ENCODE assay signal across 8 cellular contexts in genomic region chr19:984165-984967, GRCh38. TPM values are rescaled to one million over a fixed set of nuclear protein-coding genes. Genes with fewer than 3 reads are reported as not detected.
A peak's percentile ranks its signal among the peaks of the same experiment; 100 is the strongest.
DNase-seq lines count a peak whose midpoint lies in the region; ATAC-seq and TF ChIP-seq lines count a peak whose summit lies in the region.

Gene WDR18, plus strand, starts transcription at chr19:984345. Its CDS starts 9 bp downstream, at chr19:984354.

- intact Hi-C loops in CD8-positive, alpha-beta T cell (cut with DNase I, micrococcal nuclease): loop anchor here (1.0 to 5.0 kb wide), 6 partner anchors 12 to 256 kb away; partner anchors contain the start of genes RNU6-2 (in 1 of the 2) and TMEM259 (in 1 of the 2)
- intact Hi-C loops in PC-9 (cut with micrococcal nuclease; ENCODE audit: unreplicated experiment) (loop anchor here (10.0 kb wide), 1 partner anchor 130 kb away; the partner anchor contains the start of genes CFD and ELANE), esophagus muscularis mucosa (cut with DNase I) (loop anchor here (5.0 kb wide), 2 partner anchors 122 to 217 kb away; no protein-coding TSS in a partner anchor)

- H3K4me3 Mint-ChIP-seq in CD8-positive, alpha-beta T cell: peak within 1 kb of the TSS; percentile 91
- peak within 1 kb of the TSS; percentile 87 to 98 (median 95) for H3K4me3 Mint-ChIP-seq in IgD-negative memory B cell

- no peaks in the 10 kb centered on the region for H3K27me3 ChIP-seq in CD8-positive, alpha-beta T cell (ENCODE audit: insufficient read depth, low read length)
- H3K27me3 ChIP-seq in PC-9 (ENCODE audit: insufficient read depth, low read depth): no peaks in the 10 kb centered on the region
- H3K27me3 ChIP-seq in esophagus muscularis mucosa: peaks cover 0 to 9% (median 0%) of the 10 kb centered on the region in 4 donors

- 0% methylated on average over 11 of the region's 78 CpGs for WGBS in esophagus muscularis mucosa

- TF ChIP-seq EP300 in esophagus muscularis mucosa (IDR thresholded peaks at IDR 0.05): no peak

- H4K20me1 ChIP-seq in PC-9 (ENCODE audit: insufficient read depth): no peaks in the 10 kb centered on the region; the same call in none of the 2 replicates

- CTCF ChIA-PET in CD8-positive, alpha-beta T cell (lab: Charles Lee): interaction anchor here (0.6 to 6.9 kb wide), 27 partner anchors 11 to 257 kb away, joined by 3 to 175 read pairs (median 4); partner anchors contain the start of genes ABCA7, ATP5F1D and CFD
- CTCF ChIA-PET in PC-9 (lab: Charles Lee): interaction anchor here (1.0 kb wide), 1 partner anchor 61 kb away, joined by 3 read pairs; no protein-coding TSS in a partner anchor

- ATAC-seq in CD8-positive, alpha-beta T cell: peak; percentile 85

- peaks cover 28% of the 10 kb centered on the region for H3F3A ChIP-seq in PC-9 (ENCODE audit: insufficient read depth, low read depth)

- H3K4me2 ChIP-seq in PC-9: peak within 1 kb of the TSS; percentile 85

- POLR2A ChIA-PET in CD8-positive, alpha-beta T cell (lab: Charles Lee): interaction anchor here (0.7 to 4.5 kb wide), 17 partner anchors 11 to 290 kb away, joined by 3 to 28 read pairs (median 5); partner anchors contain the start of genes ABCA7, CIRBP and RNU6-2
- POLR2A ChIA-PET in PC-9 (lab: Charles Lee; ENCODE audit: unreplicated experiment): interaction anchor here (0.6 to 1.0 kb wide), 6 partner anchors 27 to 285 kb away, joined by 3 to 5 read pairs (median 4); partner anchors contain the start of gene CIRBP

- peak within 1 kb of the TSS; percentile 87 for H3K27ac ChIP-seq in CD8-positive, alpha-beta T cell (ENCODE audit: low read depth, low read length)
- H3K27ac ChIP-seq in PC-9 (peak within 1 kb of the TSS; percentile 71), esophagus muscularis mucosa (replicated peaks in 1 of 4) (peak within 1 kb of the TSS; percentile 84 to 88 (median 87))

- H3K36me3 ChIP-seq in CD8-positive, alpha-beta T cell (ENCODE audit: insufficient read depth, low read length): peaks cover 4% of the 10 kb centered on the region
- H3K36me3 ChIP-seq in PC-9 (ENCODE audit: low read depth): no peaks in the 10 kb centered on the region
- H3K36me3 ChIP-seq in esophagus muscularis mucosa: peaks cover 7 to 33% (median 26%) of the 10 kb centered on the region in 4 donors

- H3K27me3 Mint-ChIP-seq in CD8-positive, alpha-beta T cell (ENCODE audit: low read depth): no peaks in the 10 kb centered on the region
- H3K27me3 Mint-ChIP-seq in IgD-negative memory B cell: no peaks in the 10 kb centered on the region

- H3K27ac Mint-ChIP-seq in CD8-positive, alpha-beta T cell: peak within 1 kb of the TSS; percentile 86
- peak within 1 kb of the TSS; percentile 36 to 93 (median 87) for H3K27ac Mint-ChIP-seq in IgD-negative memory B cell

- H3K4me1 ChIP-seq in CD8-positive, alpha-beta T cell (ENCODE audit: insufficient read depth, low read length): peaks cover 19% of the 10 kb centered on the region
- peaks cover 17% of the 10 kb centered on the region for H3K4me1 ChIP-seq in PC-9 (replicated peaks; ENCODE audit: insufficient read depth)
- H3K4me1 ChIP-seq in esophagus muscularis mucosa: peaks cover 24 to 43% (median 32%) of the 10 kb centered on the region in 4 donors

- peaks cover 12% of the 10 kb centered on the region for H3K4me1 Mint-ChIP-seq in CD8-positive, alpha-beta T cell (ENCODE audit: low read depth)
- H3K4me1 Mint-ChIP-seq in IgD-negative memory B cell: peaks cover 0 to 12% (median 4%) of the 10 kb centered on the region in 3 donors

- TF ChIP-seq POLR2A in esophagus muscularis mucosa (IDR thresholded peaks at IDR 0.05; ENCODE audit: low read depth): peak; percentile 35

- no peaks in the 10 kb centered on the region for H3K9me2 ChIP-seq in PC-9 (ENCODE audit: insufficient read depth)

- BruUV-seq in PC-9 (replicated peaks; lab: Mats Ljungman, UMichigan): no TSS peak

- H3K79me2 ChIP-seq in PC-9 (ENCODE audit: low read depth): peaks cover 9% of the 10 kb centered on the region

- H3K4me3 ChIP-seq in CD8-positive, alpha-beta T cell (ENCODE audit: low read depth, low read length): peak within 1 kb of the TSS; percentile 93
- H3K4me3 ChIP-seq in PC-9 (peak within 1 kb of the TSS; percentile 99), esophagus muscularis mucosa (peak within 1 kb of the TSS; percentile 82 to 98 (median 92))

- DNase-seq in CD8-positive, alpha-beta T cell: peak; percentile 68 to 93 (median 89)
- DNase-seq in GM20000 (ENCODE audit: low spot score): peak; percentile 100
- peak; percentile 57 to 84 for DNase-seq in PC-9
- DNase-seq in activated T-cell treated with anti-CD3 and anti-CD28 coated beads, Interleukin-2, amount 50 U/mL, for 48 hours: peak; percentile 93 to 94
- peak; percentile 97 for DNase-seq in esophagus muscularis mucosa (ENCODE audit: extremely low spot score)
- DNase-seq in myocyte (ENCODE audit: low read depth): peak; percentile 93
- DNase-seq in stimulated activated CD8-positive, alpha-beta memory T cell treated with anti-CD3 and anti-CD28 coated beads, Interleukin-7, amount 100 ng/mL, for 4 hours (ENCODE audit: low read depth in 2 of 2): peak; percentile 84 to 89

- no peaks in the 10 kb centered on the region for H3K9me3 Mint-ChIP-seq in CD8-positive, alpha-beta T cell
- no peaks in the 10 kb centered on the region for H3K9me3 Mint-ChIP-seq in IgD-negative memory B cell

- H3K36me3 Mint-ChIP-seq in CD8-positive, alpha-beta T cell: peaks cover 34% of the 10 kb centered on the region
- H3K36me3 Mint-ChIP-seq in IgD-negative memory B cell: no peaks in the 10 kb centered on the region

- H3K9me3 ChIP-seq in CD8-positive, alpha-beta T cell (ENCODE audit: low read length): no peaks in the 10 kb centered on the region
- H3K9me3 ChIP-seq in PC-9 (ENCODE audit: insufficient read depth, low read depth): no peaks in the 10 kb centered on the region
- no peaks in the 10 kb centered on the region for H3K9me3 ChIP-seq in esophagus muscularis mucosa

- TF ChIP-seq CTCF in CD8-positive, alpha-beta T cell (IDR thresholded peaks at IDR 0.05): no peak
- TF ChIP-seq CTCF in GM20000 (IDR thresholded peaks at IDR 0.05; ENCODE audit: extremely low read depth, missing control alignments) (no peak), PC-9 (conservative IDR thresholded peaks at IDR 0.05) (no peak), esophagus muscularis mucosa (IDR thresholded peaks at IDR 0.05) (peak in 2 of 3 experiments; percentile 43 to 46)

- peak within 1 kb of the TSS; percentile 96 for H2AFZ ChIP-seq in PC-9

RNA-seq across cellular contexts. Expression of gene WDR18, which starts in this region (rescaled TPM):
- 10 to 100 TPM; 20.6 to 22.7 TPM for total RNA-seq in CD8-positive, alpha-beta T cell
- 53.4 TPM for polyA plus RNA-seq in IgD-negative memory B cell
- 61.5 and 95.3 TPM in 2 replicates for total RNA-seq in PC-9 (2021)
- total RNA-seq in esophagus muscularis mucosa: 10 to 100 TPM in 3 of 4 donors, 1 to 10 TPM in 1; 9.9 to 30.3 (median 28.4) TPM
- 34.2 and 42.9 TPM in 2 replicates for total RNA-seq in myocyte
- 42.8 TPM for polyA plus RNA-seq in myocyte (2012)

Comparison
In these comparisons a context has a peak if more than half of its experiments do, and no peak if none do; other contexts are left out.
1. Peak in every context shown above with its lines: DNase-seq, ATAC-seq, H3K4me3 ChIP-seq and H3K27ac ChIP-seq.
2. CTCF ChIP-seq: peak in esophagus muscularis mucosa (2 of 3); none in CD8-positive, alpha-beta T cell (single experiment), GM20000 (single experiment) and PC-9 (single experiment).